In the genomic region with DNA sequence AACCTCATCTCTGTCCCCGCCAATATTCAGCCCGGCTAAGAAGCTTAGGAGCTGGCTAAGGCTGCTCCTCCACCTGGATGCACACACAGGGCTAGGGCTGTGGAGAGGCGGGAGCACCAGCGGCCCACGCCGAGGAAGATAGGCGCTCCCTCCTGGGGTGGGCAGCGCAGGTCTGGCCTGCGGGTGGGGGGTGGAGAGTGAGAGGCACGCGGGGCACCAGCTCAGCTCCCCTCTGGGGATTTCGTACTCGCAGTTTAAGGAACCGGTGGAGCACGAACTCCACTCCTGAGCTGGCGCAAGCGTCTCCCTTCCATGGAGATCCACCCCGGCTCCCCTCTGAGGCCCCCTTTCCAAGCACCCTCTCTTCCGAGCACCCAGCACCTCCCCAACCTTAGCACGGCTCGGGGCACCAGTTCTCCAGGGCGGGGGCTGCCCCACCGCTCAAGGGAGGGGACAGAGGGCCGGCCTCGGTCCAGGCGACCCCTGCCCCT, we compare ENCODE assay signal across 9 cellular contexts. TPM values are rescaled to one million over a fixed set of nuclear protein-coding genes. Genes with fewer than 3 reads are reported as not detected.
DNase-seq lines count a peak whose midpoint lies in the region; ATAC-seq and TF ChIP-seq lines count a peak whose summit lies in the region.
"Had no signal": no experiment of that assay in that cellular context is flagged by ENCODE, and none has a peak within 500 bp of the region (broad histone marks: within the 10 kb centered on the region; RNA-seq: fewer than 3 reads in every experiment).

No MANE protein-coding gene starts in this region.

- no peaks in the 10 kb centered on the region for H3K9me3 ChIP-seq in ES-I3 (ENCODE audit: control insufficient read depth, insufficient read depth, low read length)
- no peaks in the 10 kb centered on the region for H3K9me3 ChIP-seq in heart left ventricle
- peaks cover 3% of the 10 kb centered on the region for H3K9me3 ChIP-seq in trophoblast cell (ENCODE audit: insufficient read depth, low read depth, low read length)

- H2BK5ac ChIP-seq in trophoblast cell (ENCODE audit: low read depth, low read length, poor library complexity), result peak overlapping the region; percentile 96

- H2BK12ac ChIP-seq in trophoblast cell (ENCODE audit: low read length), result peak overlapping the region; percentile 6

- H2BK120ac ChIP-seq in trophoblast cell (ENCODE audit: insufficient read depth, low read length, poor library complexity), result peak overlapping the region; percentile 86

- peak overlapping the region; percentile 90 for H2AFZ ChIP-seq in trophoblast cell (ENCODE audit: insufficient read depth, low read length, poor library complexity)

- TF ChIP-seq POLR2A in heart left ventricle (IDR thresholded peaks at IDR 0.05), result no peak

- H3K14ac ChIP-seq in trophoblast cell (ENCODE audit: low read length), result peak overlapping the region; percentile 54

- H3K9ac ChIP-seq in ES-I3 (ENCODE audit: low read depth, low read length), result peak overlapping the region; percentile 72
- H3K9ac ChIP-seq in trophoblast cell (ENCODE audit: low read length), result peak overlapping the region; percentile 50

- H4K91ac ChIP-seq in trophoblast cell (ENCODE audit: low read depth, low read length), result peak overlapping the region; percentile 96

- H3K79me1 ChIP-seq in trophoblast cell (ENCODE audit: low read length), result peaks cover 19% of the 10 kb centered on the region

- peaks cover 12% of the 10 kb centered on the region for H3K79me2 ChIP-seq in trophoblast cell (ENCODE audit: control insufficient read depth, insufficient read depth, low read length, poor library complexity)

- H3K27ac ChIP-seq in heart left ventricle (no peak overlapping the region), trophoblast cell (ENCODE audit: low read depth, low read length) (peak overlapping the region; percentile 74)

- peak overlapping the region; percentile 95 for H3K4me2 ChIP-seq in trophoblast cell (ENCODE audit: low read length)

- intact Hi-C loops in heart left ventricle (cut with DNase I), result no loop called here

- WGBS in heart left ventricle, 4 donors, result 1 to 3% (median 3%) methylated on average over 15 to 26 of the region's 26 CpGs
- no CpG with 5 or more reads among the region's 26 CpGs for WGBS in trophoblast cell (ENCODE audit: extremely low coverage, insufficient coverage, insufficient read length)

- H3K23ac ChIP-seq in trophoblast cell (ENCODE audit: low read length), result no peak overlapping the region

- no peak for TF ChIP-seq CTCF in heart left ventricle (IDR thresholded peaks at IDR 0.05)

- ATAC-seq in heart left ventricle (peak in 2 of 4 donors; percentile 28 to 51), HG02759 (IDR thresholded peaks at IDR 0.05; ENCODE audit: unreplicated experiment) (no peak)

- peak overlapping the region; percentile 85 for H3K4ac ChIP-seq in trophoblast cell (ENCODE audit: low read depth, low read length)

- H3K4me1 ChIP-seq in ES-I3 (ENCODE audit: insufficient read depth, low read length) (peaks cover 39% of the 10 kb centered on the region), heart left ventricle (peaks cover 0 to 18% (median 5%) of the 10 kb centered on the region in 12 donors), trophoblast cell (ENCODE audit: control insufficient read depth in 1 of 2, insufficient read depth in 2 of 2, low read length in 2 of 2) (peaks cover 0 to 19% of the 10 kb centered on the region in 2 experiments)

- peak overlapping the region; percentile 52 for H4K8ac ChIP-seq in trophoblast cell (ENCODE audit: low read depth, low read length)

- peak overlapping the region; percentile 43 for H3K18ac ChIP-seq in trophoblast cell (ENCODE audit: low read length)

- H4K12ac ChIP-seq in trophoblast cell (ENCODE audit: low read depth, low read length), result peak overlapping the region; percentile 73

- H3K4me3 ChIP-seq in heart left ventricle, result peak overlapping the region; percentile 23 to 56 (median 42)
- peak overlapping the region; percentile 81 for H3K4me3 ChIP-seq in trophoblast cell (ENCODE audit: low read depth, low read length)

- DNase-seq in NCI-H526 (lab: John Stamatoyannopoulos, UW) (peak; percentile 65 to 88), heart left ventricle (no peak), trophoblast cell (peak; percentile 54 to 65), activated gamma-delta T cell treated with Interleukin-2 at 50 U/mL for 16 hours (no peak), NCI-H69 (lab: John Stamatoyannopoulos, UW) (no peak), amniotic stem cell (lab: John Stamatoyannopoulos, UW) (no peak)
- DNase-seq: activated CD4-positive, alpha-beta T cell treated with anti-CD3 and anti-CD28 coated beads, Interleukin-2, amount 50 U/mL, for 48 hours had no signal

- H3K36me3 ChIP-seq in ES-I3 (ENCODE audit: insufficient read depth, low read length) (no peaks in the 10 kb centered on the region), heart left ventricle (no peaks in the 10 kb centered on the region), trophoblast cell (ENCODE audit: control insufficient read depth in 1 of 2, insufficient read depth in 2 of 2, low read length in 2 of 2) (no peaks in the 10 kb centered on the region)

- H2AK5ac ChIP-seq in trophoblast cell (ENCODE audit: low read length), result no peak overlapping the region

- H3K27me3 ChIP-seq in heart left ventricle, result peaks cover 19 to 96% (median 60%) of the 10 kb centered on the region in 9 donors
- H3K27me3 ChIP-seq in trophoblast cell (ENCODE audit: insufficient read depth, low read length), result no peaks in the 10 kb centered on the region

RNA-seq across cellular contexts. Expression of gene KAZN, which starts 0.4 kb away (rescaled TPM):
- 1 to 10 TPM; 1.2 to 6.5 (median 2.7) TPM for total RNA-seq in heart left ventricle
- 1 to 10 TPM in 1 of 2 donors, under 1 TPM in 1; 0.65 to 1.2 TPM for polyA plus RNA-seq in heart left ventricle
- 25.4 and 25.6 TPM in 2 replicates for polyA plus RNA-seq in trophoblast cell (2013)

Comparison
In these comparisons a context has a peak if more than half of its experiments do, and no peak if none do; other contexts are left out.
1. DNase-seq: peak in NCI-H526 (2 of 2) and trophoblast cell (2 of 2); none in heart left ventricle (0 of 5), activated gamma-delta T cell treated with Interleukin-2 at 50 U/mL for 16 hours (single experiment), NCI-H69 (single experiment) and amniotic stem cell (single experiment).